In genomic region chr1:182786223-182787001, GRCh38 we compare ENCODE assay signal across 9 cellular contexts. TPM values are rescaled to one million over a fixed set of nuclear protein-coding genes. Genes with fewer than 3 reads are reported as not detected.
DNase-seq lines count a peak whose midpoint lies in the region; ATAC-seq and TF ChIP-seq lines count a peak whose summit lies in the region.
"Had no signal": no experiment of that assay in that cellular context is flagged by ENCODE, and none has a peak within 500 bp of the region (broad histone marks: within the 10 kb centered on the region; RNA-seq: fewer than 3 reads in every experiment).

No MANE protein-coding gene starts in this region.

- BruUV-seq in Calu3 (replicated peaks; lab: Mats Ljungman, UMichigan): no TSS peak

- H3K4me3 ChIP-seq in Jurkat, Clone E6-1 (ENCODE audit: low read length): no peak overlapping the region
- H3K4me3 ChIP-seq in Peyer's patch: no peak overlapping the region
- no peak overlapping the region for H3K4me3 ChIP-seq in left ventricle myocardium inferior
- H3K4me3 ChIP-seq in sigmoid colon: no peak overlapping the region

- H3K36me3 ChIP-seq in Peyer's patch: no peaks in the 10 kb centered on the region
- H3K36me3 ChIP-seq in left ventricle myocardium inferior: no peaks in the 10 kb centered on the region
- no peaks in the 10 kb centered on the region for H3K36me3 ChIP-seq in sigmoid colon

- H3K4me1 ChIP-seq in Peyer's patch (peaks cover 0 to 4% (median 0%) of the 10 kb centered on the region in 4 donors), left ventricle myocardium inferior (peaks cover 26% of the 10 kb centered on the region), sigmoid colon (peaks cover 0 to 14% (median 7%) of the 10 kb centered on the region in 4 donors)

- H3K27ac Mint-ChIP-seq in Calu3 (ENCODE audit: unreplicated experiment): no peak overlapping the region
- H3K27ac Mint-ChIP-seq in activated naive CD8-positive, alpha-beta T cell treated with anti-CD3 and anti-CD28 coated beads, Interleukin-2, amount 50 U/mL, for 24 hours: no peak overlapping the region

- DNase-seq in Calu3: peak; percentile 83
- DNase-seq in Jurkat, Clone E6-1 (ENCODE audit: low read depth, low spot score): peak; percentile 36
- peak; percentile 23 to 74 (median 64) for DNase-seq in Peyer's patch
- peak; percentile 63 for DNase-seq in activated naive CD8-positive, alpha-beta T cell treated with anti-CD3 and anti-CD28 coated beads, Interleukin-2, amount 50 U/mL, for 24 hours
- peak; percentile 32 for DNase-seq in left ventricle myocardium inferior
- DNase-seq in sigmoid colon: peak; percentile 81
- DNase-seq in NCI-H2029 treated with DMSO at 0.1 percent for 48 hours (lab: John Stamatoyannopoulos, UW): no peak

- WGBS in sigmoid colon, 2 donors: 51 to 64% methylated on average over 6 of the region's 6 CpGs

- H3K9me3 ChIP-seq in Peyer's patch (no peaks in the 10 kb centered on the region), left ventricle myocardium inferior (replicated peaks) (no peaks in the 10 kb centered on the region), sigmoid colon (no peaks in the 10 kb centered on the region)

- H3K36me3 Mint-ChIP-seq in Calu3 (ENCODE audit: insufficient read depth, unreplicated experiment): peaks cover 13% of the 10 kb centered on the region
- no peaks in the 10 kb centered on the region for H3K36me3 Mint-ChIP-seq in activated naive CD8-positive, alpha-beta T cell treated with anti-CD3 and anti-CD28 coated beads, Interleukin-2, amount 50 U/mL, for 24 hours (ENCODE audit: low read depth)
- H3K36me3 Mint-ChIP-seq: naive thymus-derived CD8-positive, alpha-beta T cell had no signal

- no peaks in the 10 kb centered on the region for H3K27me3 ChIP-seq in Peyer's patch
- H3K27me3 ChIP-seq in left ventricle myocardium inferior (ENCODE audit: low read depth): no peaks in the 10 kb centered on the region
- no peaks in the 10 kb centered on the region for H3K27me3 ChIP-seq in sigmoid colon

- no peak overlapping the region for H3K27ac ChIP-seq in Peyer's patch
- no peak overlapping the region for H3K27ac ChIP-seq in left ventricle myocardium inferior (replicated peaks)
- H3K27ac ChIP-seq in sigmoid colon: no peak overlapping the region

- CTCF ChIA-PET in Calu3 (lab: Charles Lee): interaction anchor here (0.5 to 6.8 kb wide), 6 partner anchors 19 to 198 kb away, joined by 3 to 226 read pairs (median 4); partner anchors contain the start of genes RGS16 and RNASEL

- intact Hi-C loops in Calu3 (cut with micrococcal nuclease; ENCODE audit: unreplicated experiment) (no loop called here), left ventricle myocardium inferior (cut with micrococcal nuclease) (loop anchor here (10.0 kb wide), 1 partner anchor 702 kb away; no protein-coding TSS in a partner anchor), sigmoid colon (cut with DNase I) (loop anchor here (5.0 to 10.0 kb wide), 2 partner anchors 339 to 392 kb away; partner anchors contain the start of gene GLUL)

- TF ChIP-seq POLR2A in Peyer's patch (IDR thresholded peaks at IDR 0.05): no peak
- no peak for TF ChIP-seq POLR2A in sigmoid colon (IDR thresholded peaks at IDR 0.05)

- ATAC-seq in activated naive CD8-positive, alpha-beta T cell treated with anti-CD3 and anti-CD28 coated beads, Interleukin-2, amount 50 U/mL, for 24 hours: no peak
- ATAC-seq in HG02981 (IDR thresholded peaks at IDR 0.05; ENCODE audit: unreplicated experiment): no peak
- ATAC-seq: naive thymus-derived CD8-positive, alpha-beta T cell had no signal

- peaks cover 34% of the 10 kb centered on the region for H3K27me3 Mint-ChIP-seq in Calu3 (ENCODE audit: unreplicated experiment)
- H3K27me3 Mint-ChIP-seq in activated naive CD8-positive, alpha-beta T cell treated with anti-CD3 and anti-CD28 coated beads, Interleukin-2, amount 50 U/mL, for 24 hours: peaks cover 21% of the 10 kb centered on the region

- H3K9me3 Mint-ChIP-seq in Calu3 (ENCODE audit: low read depth, unreplicated experiment): no peaks in the 10 kb centered on the region
- H3K9me3 Mint-ChIP-seq in activated naive CD8-positive, alpha-beta T cell treated with anti-CD3 and anti-CD28 coated beads, Interleukin-2, amount 50 U/mL, for 24 hours: no peaks in the 10 kb centered on the region
- H3K9me3 Mint-ChIP-seq: naive thymus-derived CD8-positive, alpha-beta T cell had no signal

- peak; percentile 62 for TF ChIP-seq CTCF in Calu3 (IDR thresholded peaks at IDR 0.05; ENCODE audit: unreplicated experiment)
- TF ChIP-seq CTCF in Peyer's patch (IDR thresholded peaks at IDR 0.05): peak; percentile 35 to 67 (median 61)
- TF ChIP-seq CTCF in left ventricle myocardium inferior (IDR thresholded peaks at IDR 0.05; ENCODE audit: borderline replicate concordance): peak; percentile 80
- peak; percentile 45 to 64 (median 54) for TF ChIP-seq CTCF in sigmoid colon (IDR thresholded peaks at IDR 0.05)

- peaks cover 10% of the 10 kb centered on the region for H3K4me1 Mint-ChIP-seq in Calu3 (ENCODE audit: low read depth, unreplicated experiment)
- H3K4me1 Mint-ChIP-seq in activated naive CD8-positive, alpha-beta T cell treated with anti-CD3 and anti-CD28 coated beads, Interleukin-2, amount 50 U/mL, for 24 hours: peaks cover 27% of the 10 kb centered on the region

- H3K4me3 Mint-ChIP-seq in Calu3 (ENCODE audit: low read depth, unreplicated experiment): no peak overlapping the region
- no peak overlapping the region for H3K4me3 Mint-ChIP-seq in activated naive CD8-positive, alpha-beta T cell treated with anti-CD3 and anti-CD28 coated beads, Interleukin-2, amount 50 U/mL, for 24 hours

- TF ChIP-seq EP300 in sigmoid colon (IDR thresholded peaks at IDR 0.05): no peak

RNA-seq across cellular contexts. Expression of gene NPL, which starts 3.2 kb away (rescaled TPM):
- total RNA-seq in Calu3 (2022) (5.0 and 6.9 TPM in 2 replicates), Peyer's patch (10 to 100 TPM in 2 of 4 donors, 1 to 10 TPM in 2; 2.3 to 10.7 (median 7.4) TPM), left ventricle myocardium inferior (5.3 TPM), sigmoid colon (10 to 100 TPM in 2 of 4 donors, 1 to 10 TPM in 2; 7.2 to 13.0 (median 11.1) TPM)
- polyA plus RNA-seq in Jurkat, Clone E6-1 (2012; ENCODE audit: insufficient read depth, insufficient read length): 19.0 TPM
- polyA plus RNA-seq in sigmoid colon: 10 to 100 TPM in 2 of 3 donors, 1 to 10 TPM in 1; 9.2 to 19.9 (median 12.6) TPM

RNA-seq across cellular contexts. Expression of gene DHX9, which starts 52.7 kb away (rescaled TPM):
- total RNA-seq in Calu3 (2022) (224 and 263 TPM in 2 replicates), Peyer's patch (100 to 1,000 TPM in 1 of 4 donors, 10 to 100 TPM in 3; 35.7 to 116 (median 63.5) TPM), left ventricle myocardium inferior (61.9 TPM), sigmoid colon (10 to 100 TPM; 66.4 to 75.4 (median 69.0) TPM)
- polyA plus RNA-seq in Jurkat, Clone E6-1 (2012; ENCODE audit: insufficient read depth, insufficient read length): 167 TPM
- polyA plus RNA-seq in sigmoid colon: 10 to 100 TPM; 25.4 to 96.7 (median 37.8) TPM
